ENCODE assay signal across 16 cellular contexts in genomic region chr14:104390221-104390931, GRCh38.
DNase-seq lines count a peak whose midpoint lies in the region; ATAC-seq and TF ChIP-seq lines count a peak whose summit lies in the region.
"Had no signal": no experiment of that assay in that cellular context is flagged by ENCODE, and none has a peak within 500 bp of the region (broad histone marks: within the 10 kb centered on the region; RNA-seq: fewer than 3 reads in every experiment).

No MANE protein-coding gene starts in this region.

- no peaks in the 10 kb centered on the region for H3K27me3 Mint-ChIP-seq in activated CD8-positive, alpha-beta T cell treated with anti-CD3 and anti-CD28 coated beads for 36 hours

- no peak overlapping the region for H3K4me3 ChIP-seq in left ventricle myocardium inferior
- H3K4me3 ChIP-seq in PC-9 = no peak overlapping the region
- H3K4me3 ChIP-seq: MG63, transverse colon had no signal

- H3K27ac ChIP-seq in left ventricle myocardium inferior (replicated peaks) (no peak overlapping the region), PC-9 (no peak overlapping the region)
- H3K27ac ChIP-seq: RWPE1, transverse colon had no signal

- CTCF ChIA-PET in activated CD8-positive, alpha-beta T cell treated with anti-CD3 and anti-CD28 coated beads for 36 hours (lab: Charles Lee) = interaction anchor here (1.4 kb wide), 1 partner anchor 9 kb away, joined by 3 read pairs; no protein-coding TSS in a partner anchor
- CTCF ChIA-PET in PC-9 (lab: Charles Lee) = no interaction called here

- no TSS peak for BruUV-seq in PC-9 (replicated peaks; lab: Mats Ljungman, UMichigan)

- no peaks in the 10 kb centered on the region for H3K9me3 Mint-ChIP-seq in activated CD8-positive, alpha-beta T cell treated with anti-CD3 and anti-CD28 coated beads for 36 hours
- H3K9me3 Mint-ChIP-seq: endodermal cell; T-helper 1 cell treated with Interleukin-12 subunit alpha and Interleukin-12 subunit beta and Interleukin-4 antibody, amounts not matched to agents 30 μg/mL and 1 μg/mL, for 36 hours had no signal

- no peaks in the 10 kb centered on the region for H3K36me3 ChIP-seq in left ventricle myocardium inferior
- H3K36me3 ChIP-seq in PC-9 (ENCODE audit: low read depth) = no peaks in the 10 kb centered on the region
- H3K36me3 ChIP-seq: MG63, transverse colon had no signal

- no peak overlapping the region for H3K4me2 ChIP-seq in PC-9

- ATAC-seq in activated CD8-positive, alpha-beta T cell treated with anti-CD3 and anti-CD28 coated beads for 36 hours = no peak
- no peak for ATAC-seq in HG02588 (IDR thresholded peaks at IDR 0.05; ENCODE audit: unreplicated experiment)
- ATAC-seq: right cardiac atrium had no signal

- H3K27ac Mint-ChIP-seq in activated CD8-positive, alpha-beta T cell treated with anti-CD3 and anti-CD28 coated beads for 36 hours = peak overlapping the region; percentile 54
- H3K27ac Mint-ChIP-seq: endodermal cell; T-helper 1 cell treated with Interleukin-12 subunit alpha and Interleukin-12 subunit beta and Interleukin-4 antibody, amounts not matched to agents 30 μg/mL and 1 μg/mL, for 36 hours had no signal

- DNase-seq in cardiac septum (ENCODE audit: low spot score) (peak; percentile 68), left ventricle myocardium inferior (no peak), mesenteric fat pad (ENCODE audit: low spot score) (peak; percentile 85), ureter (ENCODE audit: low spot score) (peak; percentile 18), PC-9 (no peak), NCI-H1436 treated with DMSO at 0.1 percent for 48 hours (lab: John Stamatoyannopoulos, UW) (no peak)
- DNase-seq in activated CD8-positive, alpha-beta T cell treated with anti-CD3 and anti-CD28 coated beads for 36 hours = no peak
- DNase-seq: DND-41, MG63, NCI-H2107, transverse colon had no signal

- H3F3A ChIP-seq in PC-9 (ENCODE audit: insufficient read depth, low read depth) = no peaks in the 10 kb centered on the region

- H3K4me3 Mint-ChIP-seq in activated CD8-positive, alpha-beta T cell treated with anti-CD3 and anti-CD28 coated beads for 36 hours = no peak overlapping the region
- H3K4me3 Mint-ChIP-seq: endodermal cell had no signal

- no peaks in the 10 kb centered on the region for H3K79me2 ChIP-seq in PC-9 (ENCODE audit: low read depth)

- H3K9me2 ChIP-seq in PC-9 (ENCODE audit: insufficient read depth) = no peaks in the 10 kb centered on the region

- no peaks in the 10 kb centered on the region for H3K9me3 ChIP-seq in left ventricle myocardium inferior (replicated peaks)
- no peaks in the 10 kb centered on the region for H3K9me3 ChIP-seq in PC-9 (ENCODE audit: insufficient read depth, low read depth)
- H3K9me3 ChIP-seq: MG63, transverse colon had no signal

- H3K4me1 Mint-ChIP-seq in activated CD8-positive, alpha-beta T cell treated with anti-CD3 and anti-CD28 coated beads for 36 hours (ENCODE audit: low read depth) = peaks cover 55% of the 10 kb centered on the region
- H3K4me1 Mint-ChIP-seq: endodermal cell had no signal

- H2AFZ ChIP-seq in PC-9 = no peak overlapping the region

- no peaks in the 10 kb centered on the region for H3K36me3 Mint-ChIP-seq in activated CD8-positive, alpha-beta T cell treated with anti-CD3 and anti-CD28 coated beads for 36 hours (ENCODE audit: low read depth)

- intact Hi-C loops in cardiac septum (cut with DNase I) = loop anchor here (10.0 kb wide), 1 partner anchor 256 kb away; the partner anchor contains the start of gene KIF26A
- intact Hi-C loops in left ventricle myocardium inferior (cut with micrococcal nuclease) = no loop called here
- intact Hi-C loops in activated CD8-positive, alpha-beta T cell treated with anti-CD3 and anti-CD28 coated beads for 36 hours (cut with micrococcal nuclease) = no loop called here
- intact Hi-C loops in PC-9 (cut with micrococcal nuclease; ENCODE audit: unreplicated experiment) = no loop called here

- POLR2A ChIA-PET in activated CD8-positive, alpha-beta T cell treated with anti-CD3 and anti-CD28 coated beads for 36 hours (lab: Charles Lee) = no interaction called here
- POLR2A ChIA-PET in PC-9 (lab: Charles Lee; ENCODE audit: unreplicated experiment) = no interaction called here

- peaks cover 12% of the 10 kb centered on the region for H3K27me3 ChIP-seq in left ventricle myocardium inferior (ENCODE audit: low read depth)
- peaks cover 98% of the 10 kb centered on the region for H3K27me3 ChIP-seq in PC-9 (ENCODE audit: insufficient read depth, low read depth)
- H3K27me3 ChIP-seq: MG63, transverse colon had no signal

- TF ChIP-seq CTCF in left ventricle myocardium inferior (IDR thresholded peaks at IDR 0.05; ENCODE audit: borderline replicate concordance) = no peak
- TF ChIP-seq CTCF in activated CD8-positive, alpha-beta T cell treated with anti-CD3 and anti-CD28 coated beads for 36 hours (IDR thresholded peaks at IDR 0.05) = no peak
- no peak for TF ChIP-seq CTCF in PC-9 (conservative IDR thresholded peaks at IDR 0.05)

- H4K20me1 ChIP-seq in PC-9 (ENCODE audit: insufficient read depth) = no peaks in the 10 kb centered on the region

- H3K4me1 ChIP-seq in left ventricle myocardium inferior (peaks cover 41% of the 10 kb centered on the region), PC-9 (replicated peaks; ENCODE audit: insufficient read depth) (no peaks in the 10 kb centered on the region)
- H3K4me1 ChIP-seq: transverse colon had no signal

Comparison
In these comparisons a context has a peak if more than half of its experiments do, and no peak if none do; other contexts are left out.
1. DNase-seq: peak in cardiac septum (single experiment), mesenteric fat pad (single experiment) and ureter (single experiment); none in left ventricle myocardium inferior (single experiment), activated CD8-positive, alpha-beta T cell treated with anti-CD3 and anti-CD28 coated beads for 36 hours (single experiment), PC-9 (0 of 2) and NCI-H1436 treated with DMSO at 0.1 percent for 48 hours (single experiment).